Comparison of ENCODE assay signal across 24 cellular contexts in genomic region chr21:44478801-44479167, GRCh38.
"Had no signal": no experiment of that assay in that cellular context is flagged by ENCODE, and none has a peak within 500 bp of the region (broad histone marks: within the 10 kb centered on the region; RNA-seq: fewer than 3 reads in every experiment).

No MANE protein-coding gene starts in this region.

- H3K4me3 ChIP-seq: ascending aorta, cardiac muscle cell, colonic mucosa, esophagus squamous epithelium, smooth muscle cell, suprapubic skin, tibial artery, upper lobe of right lung had no signal

- H3K4me1 ChIP-seq: ascending aorta, colonic mucosa, esophagus squamous epithelium, suprapubic skin, tibial artery, upper lobe of right lung had no signal

- H3K9me3 ChIP-seq: ascending aorta, colonic mucosa, esophagus squamous epithelium, suprapubic skin, tibial artery, upper lobe of right lung had no signal

- H3K27me3 Mint-ChIP-seq: activated naive CD8-positive, alpha-beta T cell treated with anti-CD3 and anti-CD28 coated beads, Interleukin-2, amount 10 ng/mL, durations not matched to agents 7 days and 5 days; brain; naive thymus-derived CD8-positive, alpha-beta T cell; progenitor cell of endocrine pancreas had no signal

- H3K9me3 Mint-ChIP-seq: activated naive CD4-positive, alpha-beta T cell treated with anti-CD3 and anti-CD28 coated beads, Interleukin-2, amount 10 ng/mL, durations not matched to agents 7 days and 5 days; activated naive CD8-positive, alpha-beta T cell treated with anti-CD3 and anti-CD28 coated beads, Interleukin-2, amount 10 ng/mL, durations not matched to agents 7 days and 5 days; activated T-helper 1 cell treated with anti-CD3 and anti-CD28 coated beads, Interleukin-12 subunit alpha, Interleukin-12 subunit beta, Interleukin-2, Interleukin-4 antibody, amounts not matched to agents 30 ng/mL and 10 ng/mL and 1 ng/mL, durations not matched to agents 14 hours and 24 hours and 36 hours; brain; memory B cell; naive thymus-derived CD8-positive, alpha-beta T cell had no signal

- H3K4me3 Mint-ChIP-seq: activated naive CD4-positive, alpha-beta T cell treated with anti-CD3 and anti-CD28 coated beads, Interleukin-2, amount 10 ng/mL, durations not matched to agents 7 days and 5 days; activated naive CD8-positive, alpha-beta T cell treated with anti-CD3 and anti-CD28 coated beads, Interleukin-2, amount 10 ng/mL, durations not matched to agents 7 days and 5 days; activated T-helper 1 cell treated with anti-CD3 and anti-CD28 coated beads, Interleukin-12 subunit alpha, Interleukin-12 subunit beta, Interleukin-2, Interleukin-4 antibody, amounts not matched to agents 30 ng/mL and 10 ng/mL and 1 ng/mL, durations not matched to agents 14 hours and 24 hours and 36 hours; brain; memory B cell; naive thymus-derived CD8-positive, alpha-beta T cell had no signal

- H3K27ac Mint-ChIP-seq: activated naive CD4-positive, alpha-beta T cell treated with anti-CD3 and anti-CD28 coated beads, Interleukin-2, amount 10 ng/mL, durations not matched to agents 7 days and 5 days; activated naive CD8-positive, alpha-beta T cell treated with anti-CD3 and anti-CD28 coated beads, Interleukin-2, amount 10 ng/mL, durations not matched to agents 7 days and 5 days; activated T-helper 1 cell treated with anti-CD3 and anti-CD28 coated beads, Interleukin-12 subunit alpha, Interleukin-12 subunit beta, Interleukin-2, Interleukin-4 antibody, amounts not matched to agents 30 ng/mL and 10 ng/mL and 1 ng/mL, durations not matched to agents 14 hours and 24 hours and 36 hours; memory B cell; progenitor cell of endocrine pancreas had no signal

- H3K4me1 Mint-ChIP-seq: activated naive CD4-positive, alpha-beta T cell treated with anti-CD3 and anti-CD28 coated beads, Interleukin-2, amount 10 ng/mL, durations not matched to agents 7 days and 5 days; brain had no signal

- H3K27me3 ChIP-seq: ascending aorta, cardiac muscle cell, colonic mucosa, suprapubic skin, upper lobe of right lung had no signal

- H3K36me3 Mint-ChIP-seq: activated naive CD4-positive, alpha-beta T cell treated with anti-CD3 and anti-CD28 coated beads, Interleukin-2, amount 10 ng/mL, durations not matched to agents 7 days and 5 days; activated naive CD8-positive, alpha-beta T cell treated with anti-CD3 and anti-CD28 coated beads, Interleukin-2, amount 10 ng/mL, durations not matched to agents 7 days and 5 days; brain; memory B cell; naive thymus-derived CD8-positive, alpha-beta T cell had no signal

- H3K36me3 ChIP-seq: ascending aorta, cardiac muscle cell, colonic mucosa, esophagus squamous epithelium, suprapubic skin, tibial artery, upper lobe of right lung had no signal

- H3K27ac ChIP-seq: ascending aorta, cardiac muscle cell, colonic mucosa, epithelial cell of prostate, esophagus squamous epithelium, suprapubic skin, tibial artery, upper lobe of right lung had no signal

- ATAC-seq: naive thymus-derived CD8-positive, alpha-beta T cell had no signal

- DNase-seq: activated CD4-positive, CD25-positive, alpha-beta regulatory T cell treated with anti-CD3 and anti-CD28 coated beads, Interleukin-2, amount 50 U/mL, for 72 hours; activated gamma-delta T cell; activated naive CD4-positive, alpha-beta T cell treated with anti-CD3 and anti-CD28 coated beads, Interleukin-2, amount 10 ng/mL, durations not matched to agents 7 days and 5 days; activated T-cell treated with anti-CD3 and anti-CD28 coated beads, Interleukin-2, amount 50 U/mL, for 1 hour; cerebellar nuclear complex; colonic mucosa; effector CD8-positive, alpha-beta T cell; esophagus squamous epithelium; left ventricle myocardium superior; midbrain; stimulated activated CD4-positive, alpha-beta T cell treated with anti-CD3 and anti-CD28 coated beads, Interleukin-15, amount 100 ng/mL, for 24 hours; upper lobe of right lung had no signal
